Comparison of ENCODE assay signal across 2 cellular contexts in the genomic region with DNA sequence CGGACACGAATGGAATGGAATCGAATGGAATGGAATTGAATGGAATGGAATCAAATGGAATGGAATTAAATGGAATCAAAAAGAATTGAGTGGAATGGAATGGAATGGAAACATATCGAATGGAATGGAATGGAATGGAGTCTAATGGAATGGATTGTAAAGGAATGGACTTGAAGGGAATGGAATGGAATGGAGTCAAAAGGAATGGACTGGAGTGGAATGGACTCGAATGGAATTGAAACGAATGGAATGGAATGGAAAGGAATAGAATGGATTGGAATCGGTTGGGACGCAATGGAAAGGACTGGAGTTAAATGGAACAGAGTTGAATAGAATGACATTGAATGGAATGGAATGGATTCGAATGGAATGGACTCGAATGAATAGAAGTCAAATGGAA.
A peak's percentile ranks its signal among the peaks of the same experiment; 100 is the strongest.
TF ChIP-seq lines count a peak whose summit lies in the region.

No MANE protein-coding gene starts in this region.

TF ChIP-seq in HEK293, 187 proteins besides CTCF, POLR2A, EP300 and RAD21 (continues in another document):
- TF ChIP-seq ZNF658 (tag by site-specific recombination; IDR thresholded peaks at IDR 0.05) (no peak), ZNF280C (tag by site-specific recombination; IDR thresholded peaks at IDR 0.05) (no peak), ZBTB1 (tag by site-specific recombination; IDR thresholded peaks at IDR 0.05) (no peak), MYNN (tag by site-specific recombination; IDR thresholded peaks at IDR 0.05; ENCODE audit: borderline replicate concordance) (no peak), ZNF544 (tag by site-specific recombination; IDR thresholded peaks at IDR 0.05) (0 out of 2 replicates have a peak, but pooled peaks have one; percentile 5), ZNF175 (tag by site-specific recombination; IDR thresholded peaks at IDR 0.05) (no peak), BCL11A (tag by site-specific recombination; IDR thresholded peaks at IDR 0.05; ENCODE audit: low read depth) (no peak), ZNF423 (tag by site-specific recombination; IDR thresholded peaks at IDR 0.05) (no peak), ZBTB48 (tag by site-specific recombination; IDR thresholded peaks at IDR 0.05) (no peak), GLI2 (tag by site-specific recombination; IDR thresholded peaks at IDR 0.05; ENCODE audit: borderline replicate concordance, low read depth) (no peak), ZNF768 (tag by site-specific recombination; IDR thresholded peaks at IDR 0.05) (no peak), TRIM28 (IDR thresholded peaks at IDR 0.05; ENCODE audit: borderline replicate concordance, low read length) (no peak), HIC1 (tag by site-specific recombination; IDR thresholded peaks at IDR 0.05) (no peak), ZNF214 (tag by site-specific recombination; IDR thresholded peaks at IDR 0.05; ENCODE audit: borderline replicate concordance) (no peak), HOXA7 (CRISPR knock-in tag; IDR thresholded peaks at IDR 0.05; ENCODE audit: borderline replicate concordance) (no peak), ZNF621 (tag by site-specific recombination; IDR thresholded peaks at IDR 0.05) (peak; percentile 85), SALL2 (tag by site-specific recombination; IDR thresholded peaks at IDR 0.05; ENCODE audit: borderline replicate concordance) (no peak)
- TF ChIP-seq, protein P1, sequence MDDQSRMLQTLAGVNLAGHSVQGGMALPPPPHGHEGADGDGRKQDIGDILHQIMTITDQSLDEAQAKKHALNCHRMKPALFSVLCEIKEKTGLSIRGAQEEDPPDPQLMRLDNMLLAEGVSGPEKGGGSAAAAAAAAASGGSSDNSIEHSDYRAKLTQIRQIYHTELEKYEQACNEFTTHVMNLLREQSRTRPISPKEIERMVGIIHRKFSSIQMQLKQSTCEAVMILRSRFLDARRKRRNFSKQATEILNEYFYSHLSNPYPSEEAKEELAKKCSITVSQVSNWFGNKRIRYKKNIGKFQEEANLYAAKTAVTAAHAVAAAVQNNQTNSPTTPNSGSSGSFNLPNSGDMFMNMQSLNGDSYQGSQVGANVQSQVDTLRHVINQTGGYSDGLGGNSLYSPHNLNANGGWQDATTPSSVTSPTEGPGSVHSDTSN (CRISPR knock-in tag; IDR thresholded peaks at IDR 0.05) = no peak
- TF ChIP-seq, protein P2, sequence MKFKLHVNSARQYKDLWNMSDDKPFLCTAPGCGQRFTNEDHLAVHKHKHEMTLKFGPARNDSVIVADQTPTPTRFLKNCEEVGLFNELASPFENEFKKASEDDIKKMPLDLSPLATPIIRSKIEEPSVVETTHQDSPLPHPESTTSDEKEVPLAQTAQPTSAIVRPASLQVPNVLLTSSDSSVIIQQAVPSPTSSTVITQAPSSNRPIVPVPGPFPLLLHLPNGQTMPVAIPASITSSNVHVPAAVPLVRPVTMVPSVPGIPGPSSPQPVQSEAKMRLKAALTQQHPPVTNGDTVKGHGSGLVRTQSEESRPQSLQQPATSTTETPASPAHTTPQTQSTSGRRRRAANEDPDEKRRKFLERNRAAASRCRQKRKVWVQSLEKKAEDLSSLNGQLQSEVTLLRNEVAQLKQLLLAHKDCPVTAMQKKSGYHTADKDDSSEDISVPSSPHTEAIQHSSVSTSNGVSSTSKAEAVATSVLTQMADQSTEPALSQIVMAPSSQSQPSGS (tag by site-specific recombination; IDR thresholded peaks at IDR 0.05; ENCODE audit: low read depth) = no peak

TF ChIP-seq in IMR-90, 13 proteins besides CTCF, POLR2A, EP300 and RAD21:
- no peak for TF ChIP-seq FOS (IDR thresholded peaks at IDR 0.05; ENCODE audit: low read depth, low read length)
